23 cellular contexts compared by ENCODE assay signal in genomic region chr3:194517333-194517732, GRCh38.
"Had no signal": no experiment of that assay in that cellular context is flagged by ENCODE, and none has a peak within 500 bp of the region (broad histone marks: within the 10 kb centered on the region; RNA-seq: fewer than 3 reads in every experiment).

No MANE protein-coding gene starts in this region.

- H3K4me1 ChIP-seq: gastroesophageal sphincter, suprapubic skin, tibial nerve had no signal

- H3K4me3 Mint-ChIP-seq: activated CD4-positive, alpha-beta memory T cell treated with anti-CD3 and anti-CD28 coated beads for 36 hours; activated CD4-positive, alpha-beta T cell treated with anti-CD3 and anti-CD28 coated beads, Interleukin-2, amount 10 ng/mL, durations not matched to agents 24 days and 14 days; naive thymus-derived CD8-positive, alpha-beta T cell; stimulated activated naive B cell treated with anti-CD40 and anti-IgM and Interleukin-4, amounts not matched to agents 10 μg/mL and 1 μg/mL and 100 μg/mL, for 72 hours; T-helper 1 cell treated with Interleukin-12 subunit alpha and Interleukin-12 subunit beta and Interleukin-4 antibody, amounts not matched to agents 30 μg/mL and 1 μg/mL, for 36 hours had no signal

- H3K4me2 ChIP-seq: hepatocyte had no signal

- H3K27ac Mint-ChIP-seq: activated CD4-positive, alpha-beta memory T cell treated with anti-CD3 and anti-CD28 coated beads for 36 hours; activated CD4-positive, alpha-beta T cell treated with anti-CD3 and anti-CD28 coated beads, Interleukin-2, amount 10 ng/mL, durations not matched to agents 24 days and 14 days; activated naive CD4-positive, alpha-beta T cell treated with anti-CD3 and anti-CD28 coated beads, Interleukin-2, amount 50 U/mL, for 72 hours; naive thymus-derived CD8-positive, alpha-beta T cell; stimulated activated naive B cell treated with anti-CD40 and anti-IgM and Interleukin-4, amounts not matched to agents 10 μg/mL and 1 μg/mL and 100 μg/mL, for 72 hours; T-helper 1 cell treated with Interleukin-12 subunit alpha and Interleukin-12 subunit beta and Interleukin-4 antibody, amounts not matched to agents 30 μg/mL and 1 μg/mL, for 36 hours had no signal

- H3K9me3 ChIP-seq: gastroesophageal sphincter, ovary, right atrium auricular region, suprapubic skin, tibial nerve had no signal

- H3K4me3 ChIP-seq: gastroesophageal sphincter, hepatocyte, ovary, right atrium auricular region, suprapubic skin, tibial nerve had no signal

- H3K36me3 Mint-ChIP-seq: naive thymus-derived CD8-positive, alpha-beta T cell; stimulated activated naive B cell treated with anti-CD40 and anti-IgM and Interleukin-4, amounts not matched to agents 10 μg/mL and 1 μg/mL and 100 μg/mL, for 72 hours had no signal

- DNase-seq: activated CD4-positive, alpha-beta memory T cell treated with anti-CD3 and anti-CD28 coated beads for 36 hours; activated CD4-positive, alpha-beta T cell treated with anti-CD3 and anti-CD28 coated beads, Interleukin-2, amount 10 ng/mL, durations not matched to agents 24 days and 14 days; activated CD4-positive, CD25-positive, alpha-beta regulatory T cell treated with anti-CD3 and anti-CD28 coated beads, Interleukin-2, amount 50 U/mL, for 72 hours; activated naive CD4-positive, alpha-beta T cell; effector memory CD4-positive, alpha-beta T cell; islet precursor cell; midbrain; naive thymus-derived CD8-positive, alpha-beta T cell; ovary; stimulated activated CD4-positive, alpha-beta T cell treated with anti-CD3 and anti-CD28 coated beads, Interleukin-15, amount 100 ng/mL, for 24 hours; stimulated activated CD4-positive, alpha-beta T cell treated with anti-CD3 and anti-CD28 coated beads, Interleukin-2, amount 100 ng/mL, for 24 hours; stimulated activated naive B cell treated with anti-CD40 and anti-IgM and Interleukin-4, amounts not matched to agents 10 μg/mL and 1 μg/mL and 100 μg/mL, for 72 hours; SW 1271; T1000 had no signal

- H3K9me3 Mint-ChIP-seq: activated naive CD4-positive, alpha-beta T cell treated with anti-CD3 and anti-CD28 coated beads, Interleukin-2, amount 50 U/mL, for 72 hours; naive thymus-derived CD8-positive, alpha-beta T cell; stimulated activated naive B cell treated with anti-CD40 and anti-IgM and Interleukin-4, amounts not matched to agents 10 μg/mL and 1 μg/mL and 100 μg/mL, for 72 hours had no signal

- H3K27ac ChIP-seq: gastroesophageal sphincter, hepatocyte, ovary, right atrium auricular region, suprapubic skin, tibial nerve had no signal

- ATAC-seq: activated naive CD4-positive, alpha-beta T cell treated with anti-CD3 and anti-CD28 coated beads, Interleukin-2, amount 50 U/mL, for 72 hours; gastroesophageal sphincter; naive thymus-derived CD8-positive, alpha-beta T cell; stimulated activated naive B cell treated with anti-CD40 and anti-IgM and Interleukin-4, amounts not matched to agents 10 μg/mL and 1 μg/mL and 100 μg/mL, for 72 hours had no signal

- FAIRE-seq: bronchial epithelial cell, colon had no signal

- H3K36me3 ChIP-seq: gastroesophageal sphincter, ovary, right atrium auricular region, suprapubic skin, tibial nerve had no signal

- H2AFZ ChIP-seq: hepatocyte had no signal

- H3K27me3 ChIP-seq: hepatocyte, ovary, right atrium auricular region, suprapubic skin, tibial nerve had no signal

- H3K79me2 ChIP-seq: hepatocyte had no signal
